In genomic region chr3:57826286-57826951, GRCh38 we compare ENCODE assay signal across 10 cellular contexts.
DNase-seq lines count a peak whose midpoint lies in the region; ATAC-seq and TF ChIP-seq lines count a peak whose summit lies in the region.
"Had no signal": no experiment of that assay in that cellular context is flagged by ENCODE, and none has a peak within 500 bp of the region (broad histone marks: within the 10 kb centered on the region; RNA-seq: fewer than 3 reads in every experiment).

No MANE protein-coding gene starts in this region.

- POLR2A ChIA-PET in SK-N-SH (lab: Yijun Ruan, JAX), result no interaction called here

- H3K36me3 ChIP-seq in SK-N-SH (replicated peaks in 1 of 2; ENCODE audit: control insufficient read depth in 1 of 2, insufficient read depth in 2 of 2, low read length in 1 of 2), result peaks cover 0 to 4% of the 10 kb centered on the region in 2 experiments
- no peaks in the 10 kb centered on the region; the same call in 1 of the 2 replicates for H3K36me3 ChIP-seq in Loucy (ENCODE audit: insufficient read depth, low read length)
- no peaks in the 10 kb centered on the region for H3K36me3 ChIP-seq in upper lobe of left lung

- no peak overlapping the region for H3K9ac ChIP-seq in SK-N-SH
- no peak overlapping the region for H3K9ac ChIP-seq in Loucy (ENCODE audit: low read depth, low read length, poor library complexity, severe bottlenecking)

- ATAC-seq in SK-N-SH treated with all-trans-retinoic acid at 6 μM for 48 hours (no peak), upper lobe of left lung (ENCODE audit: low FRiP score in 2 of 2) (no peak)
- no peak for ATAC-seq in stimulated activated naive CD8-positive, alpha-beta T cell treated with anti-CD3 and anti-CD28 coated beads, Interleukin-15, amount 100 ng/mL, for 72 hours
- ATAC-seq in stimulated activated memory B cell treated with anti-CD40 and anti-IgM and Interleukin-4, amounts not matched to agents 10 μg/mL and 1 μg/mL and 100 μg/mL, for 72 hours, result no peak

- H3K4me1 Mint-ChIP-seq in progenitor cell of endocrine pancreas (ENCODE audit: low read depth), result peaks cover 26% of the 10 kb centered on the region
- peaks cover 16% of the 10 kb centered on the region for H3K4me1 Mint-ChIP-seq in stimulated activated naive CD8-positive, alpha-beta T cell treated with anti-CD3 and anti-CD28 coated beads, Interleukin-15, amount 100 ng/mL, for 72 hours
- H3K4me1 Mint-ChIP-seq in stimulated activated memory B cell treated with anti-CD40 and anti-IgM and Interleukin-4, amounts not matched to agents 10 μg/mL and 1 μg/mL and 100 μg/mL, for 72 hours, result peaks cover 37% of the 10 kb centered on the region

- H3K4me1 ChIP-seq in SK-N-SH (ENCODE audit: control insufficient read depth in 1 of 2, insufficient read depth in 2 of 2, low read depth in 1 of 2, low read length in 1 of 2), result no peaks in the 10 kb centered on the region; a peak in 2 of 4 replicates
- H3K4me1 ChIP-seq in Loucy (ENCODE audit: insufficient read depth, low read length, poor library complexity, severe bottlenecking), result peaks cover 37% of the 10 kb centered on the region
- H3K4me1 ChIP-seq in upper lobe of left lung, result peaks cover 0 to 19% (median 4%) of the 10 kb centered on the region in 4 donors

- H3K27me3 ChIP-seq in SK-N-SH (ENCODE audit: insufficient read depth) (no peaks in the 10 kb centered on the region), Loucy (ENCODE audit: insufficient read depth, low read length, poor library complexity, severe bottlenecking) (no peaks in the 10 kb centered on the region), upper lobe of left lung (no peaks in the 10 kb centered on the region)

- TF ChIP-seq CTCF in SK-N-SH (IDR thresholded peaks at IDR 0.05) (peak; percentile 55), Loucy (conservative IDR thresholded peaks at IDR 0.05; ENCODE audit: low read length) (peak; percentile 69), progenitor cell of endocrine pancreas (IDR thresholded peaks at IDR 0.05; ENCODE audit: unreplicated experiment) (no peak), upper lobe of left lung (IDR thresholded peaks at IDR 0.05) (no peak)

- TF ChIP-seq EP300 in SK-N-SH (IDR thresholded peaks at IDR 0.05; ENCODE audit: borderline replicate concordance in 1 of 2, low read depth in 1 of 2, low read length in 1 of 2), result no peak
- TF ChIP-seq EP300 in upper lobe of left lung (IDR thresholded peaks at IDR 0.05), result no peak

- DNase-seq in SK-N-SH (no peak), epithelial cell of prostate (ENCODE audit: low read depth, low spot score) (no peak), progenitor cell of endocrine pancreas (ENCODE audit: low spot score, unreplicated experiment) (no peak), upper lobe of left lung (no peak)
- DNase-seq in stimulated activated naive CD8-positive, alpha-beta T cell treated with anti-CD3 and anti-CD28 coated beads, Interleukin-15, amount 100 ng/mL, for 72 hours, result no peak
- DNase-seq: NCI-H2171 treated with DMSO at 0.1 percent for 48 hours, SIG-M5 had no signal

- H3K9me2 ChIP-seq in SK-N-SH, result no peaks in the 10 kb centered on the region
- no peaks in the 10 kb centered on the region for H3K9me2 ChIP-seq in Loucy (replicated peaks; ENCODE audit: low read depth, low read length)

- H4K20me1 ChIP-seq in SK-N-SH (ENCODE audit: insufficient read depth) (peaks cover 6% of the 10 kb centered on the region; the same call in 1 of the 2 replicates), Loucy (ENCODE audit: insufficient read depth, low read length, poor library complexity, severe bottlenecking) (peaks cover 12% of the 10 kb centered on the region)

- H3K4me3 Mint-ChIP-seq in progenitor cell of endocrine pancreas (ENCODE audit: low read depth), result no peak overlapping the region
- no peak overlapping the region for H3K4me3 Mint-ChIP-seq in stimulated activated naive CD8-positive, alpha-beta T cell treated with anti-CD3 and anti-CD28 coated beads, Interleukin-15, amount 100 ng/mL, for 72 hours
- H3K4me3 Mint-ChIP-seq in stimulated activated memory B cell treated with anti-CD40 and anti-IgM and Interleukin-4, amounts not matched to agents 10 μg/mL and 1 μg/mL and 100 μg/mL, for 72 hours, result no peak overlapping the region

- CTCF ChIA-PET in SK-N-SH (lab: Yijun Ruan, JAX), result interaction anchor here (0.6 to 1.6 kb wide), 10 partner anchors 13 to 323 kb away, joined by 3 to 7 read pairs (median 3); no protein-coding TSS in a partner anchor

- no peaks in the 10 kb centered on the region for H3K9me3 Mint-ChIP-seq in progenitor cell of endocrine pancreas (ENCODE audit: low read depth)
- H3K9me3 Mint-ChIP-seq in stimulated activated naive CD8-positive, alpha-beta T cell treated with anti-CD3 and anti-CD28 coated beads, Interleukin-15, amount 100 ng/mL, for 72 hours, result no peaks in the 10 kb centered on the region
- no peaks in the 10 kb centered on the region for H3K9me3 Mint-ChIP-seq in stimulated activated memory B cell treated with anti-CD40 and anti-IgM and Interleukin-4, amounts not matched to agents 10 μg/mL and 1 μg/mL and 100 μg/mL, for 72 hours

- H3K4me2 ChIP-seq in SK-N-SH (no peak overlapping the region), Loucy (ENCODE audit: low read depth, low read length, poor library complexity, severe bottlenecking) (no peak overlapping the region)

- H3K27ac ChIP-seq in SK-N-SH (ENCODE audit: low read depth in 2 of 2, low read length in 1 of 2) (no peak overlapping the region; a peak in 2 of 4 replicates), epithelial cell of prostate (peak overlapping the region; percentile 4), upper lobe of left lung (no peak overlapping the region)

- H3K79me2 ChIP-seq in SK-N-SH (ENCODE audit: insufficient read depth) (peaks cover 54% of the 10 kb centered on the region), Loucy (ENCODE audit: insufficient read depth, low read length) (peaks cover 68% of the 10 kb centered on the region)

- no peak for TF ChIP-seq POLR2A in upper lobe of left lung (IDR thresholded peaks at IDR 0.05)

- H3K9me3 ChIP-seq in SK-N-SH (no peaks in the 10 kb centered on the region), Loucy (ENCODE audit: insufficient read depth, low read depth, low read length) (no peaks in the 10 kb centered on the region), upper lobe of left lung (no peaks in the 10 kb centered on the region)

- H3F3A ChIP-seq in SK-N-SH (replicated peaks; ENCODE audit: insufficient read depth), result peaks cover 3% of the 10 kb centered on the region
- peaks cover 7% of the 10 kb centered on the region; the same call in 1 of the 2 replicates for H3F3A ChIP-seq in Loucy (ENCODE audit: low read depth)

- H3K36me3 Mint-ChIP-seq in progenitor cell of endocrine pancreas (ENCODE audit: insufficient read depth), result no peaks in the 10 kb centered on the region
- peaks cover 16% of the 10 kb centered on the region for H3K36me3 Mint-ChIP-seq in stimulated activated memory B cell treated with anti-CD40 and anti-IgM and Interleukin-4, amounts not matched to agents 10 μg/mL and 1 μg/mL and 100 μg/mL, for 72 hours

- no peak overlapping the region for H3K4me3 ChIP-seq in SK-N-SH (ENCODE audit: low read depth in 2 of 2, low read length in 1 of 2)
- no peak overlapping the region for H3K4me3 ChIP-seq in Loucy (ENCODE audit: low read length, poor library complexity, severe bottlenecking)
- H3K4me3 ChIP-seq in upper lobe of left lung, result no peak overlapping the region

- H3K27ac Mint-ChIP-seq in progenitor cell of endocrine pancreas, result peak overlapping the region; percentile 48
- H3K27ac Mint-ChIP-seq in stimulated activated naive CD8-positive, alpha-beta T cell treated with anti-CD3 and anti-CD28 coated beads, Interleukin-15, amount 100 ng/mL, for 72 hours, result peak overlapping the region in 1 of 2 donors; percentile 43
- no peak overlapping the region for H3K27ac Mint-ChIP-seq in stimulated activated memory B cell treated with anti-CD40 and anti-IgM and Interleukin-4, amounts not matched to agents 10 μg/mL and 1 μg/mL and 100 μg/mL, for 72 hours

- H3K27me3 Mint-ChIP-seq in progenitor cell of endocrine pancreas, result peaks cover 31% of the 10 kb centered on the region
- H3K27me3 Mint-ChIP-seq in stimulated activated naive CD8-positive, alpha-beta T cell treated with anti-CD3 and anti-CD28 coated beads, Interleukin-15, amount 100 ng/mL, for 72 hours, result no peaks in the 10 kb centered on the region
- no peaks in the 10 kb centered on the region for H3K27me3 Mint-ChIP-seq in stimulated activated memory B cell treated with anti-CD40 and anti-IgM and Interleukin-4, amounts not matched to agents 10 μg/mL and 1 μg/mL and 100 μg/mL, for 72 hours

- H2AFZ ChIP-seq in SK-N-SH (ENCODE audit: low read depth), result no peak overlapping the region
- no peak overlapping the region for H2AFZ ChIP-seq in Loucy (ENCODE audit: low read length)

- WGBS in SK-N-SH (ENCODE audit: low lambda C conversion rate), result 97% methylated on average over 1 of the region's 1 CpG
- 97 to 100% methylated on average over 1 of the region's 1 CpG for WGBS in upper lobe of left lung, 2 donors

- TF ChIP-seq RAD21 in SK-N-SH (IDR thresholded peaks at IDR 0.05; ENCODE audit: low read length), result peak; percentile 63

TF ChIP-seq in SK-N-SH, 30 proteins besides CTCF, POLR2A, EP300 and RAD21 (continues in another document):
- TF ChIP-seq SMC3 (IDR thresholded peaks at IDR 0.05; ENCODE audit: low read depth, low read length), result peak; percentile 24

TF ChIP-seq in SK-N-SH treated with all-trans-retinoic acid at 6 μM for 48 hours, 23 proteins besides CTCF, POLR2A, EP300 and RAD21 (continues in another document):
- no peak for TF ChIP-seq ZFP30 (CRISPR knock-in tag; IDR thresholded peaks at IDR 0.05)
- TF ChIP-seq PATZ1 (CRISPR knock-in tag; IDR thresholded peaks at IDR 0.05; ENCODE audit: borderline replicate concordance), result no peak

Comparison
In these comparisons a context has a peak if more than half of its experiments do, and no peak if none do; other contexts are left out.
1. CTCF ChIP-seq: peak in SK-N-SH (single experiment) and Loucy (single experiment); none in progenitor cell of endocrine pancreas (single experiment) and upper lobe of left lung (0 of 6).